In the genomic region with DNA sequence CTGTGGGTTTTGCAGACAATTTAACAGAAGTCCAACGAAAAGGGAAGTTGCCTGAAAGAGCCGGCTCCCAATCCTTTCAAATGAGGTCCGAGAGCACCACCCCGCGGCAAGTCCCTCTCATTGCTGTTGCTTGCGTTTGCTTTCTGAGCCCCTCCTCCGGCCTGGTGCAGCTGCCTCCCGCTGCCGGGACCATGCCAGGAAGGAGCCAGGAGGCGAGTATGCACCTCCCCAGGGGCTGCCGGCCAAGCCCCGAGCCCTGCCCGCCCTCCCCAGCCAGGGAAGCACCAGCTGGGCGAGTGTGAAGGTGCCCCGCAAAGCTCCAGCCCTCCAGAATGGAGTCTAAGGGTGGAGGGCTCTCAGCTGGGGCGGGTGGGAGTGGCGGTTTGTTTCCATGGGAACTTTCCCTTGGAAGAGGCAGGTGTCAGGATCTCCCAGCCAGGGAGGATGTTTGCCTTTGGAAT, we compare ENCODE assay signal across 8 cellular contexts. TPM values are rescaled to one million over a fixed set of nuclear protein-coding genes. Genes with fewer than 3 reads are reported as not detected.
DNase-seq lines count a peak whose midpoint lies in the region; ATAC-seq and TF ChIP-seq lines count a peak whose summit lies in the region.

No MANE protein-coding gene starts in this region.

- ATAC-seq in GM19043 (IDR thresholded peaks at IDR 0.05; ENCODE audit: low read depth, unreplicated experiment) (peak; percentile 80), thoracic aorta (ENCODE audit: insufficient number of reproducible peaks, low FRiP score, low read depth) (no peak)

- H3K79me2 ChIP-seq in fibroblast of lung (ENCODE audit: control insufficient read depth, insufficient read depth, low read length) (no peaks in the 10 kb centered on the region), neural cell (replicated peaks; ENCODE audit: insufficient read depth, low read length) (no peaks in the 10 kb centered on the region)

- TF ChIP-seq CTCF in fibroblast of lung (conservative IDR thresholded peaks at IDR 0.05 in 1 of 2, IDR thresholded peaks at IDR 0.05 in 1 of 2; ENCODE audit: low read depth in 1 of 2, low read length in 2 of 2), result peak; percentile 83 to 84
- peak; percentile 96 for TF ChIP-seq CTCF in neural cell (IDR thresholded peaks at IDR 0.05; ENCODE audit: poor library complexity, severe bottlenecking)
- TF ChIP-seq CTCF in thoracic aorta (IDR thresholded peaks at IDR 0.05), result peak; percentile 30

- 0 out of 22 replicates have a peak, but pooled peaks cover 0 to 4% (median 0%) of the 10 kb centered on the region in 11 experiments for H3K9me3 ChIP-seq in BLaER1 treated with 17β-estradiol and CSF1 and Interleukin-3, amounts not matched to agents 10 nM and 100 nM (replicated peaks in 1 of 11)
- H3K9me3 ChIP-seq in fibroblast of lung (ENCODE audit: control insufficient read depth, insufficient read depth, low read depth, low read length) (no peaks in the 10 kb centered on the region), neural cell (ENCODE audit: low read length) (no peaks in the 10 kb centered on the region), thoracic aorta (no peaks in the 10 kb centered on the region)

- no peak for TF ChIP-seq EP300 in neural cell (conservative IDR thresholded peaks at IDR 0.05; ENCODE audit: poor library complexity, severe bottlenecking)

- H3K4me1 ChIP-seq in BLaER1 treated with 17β-estradiol and CSF1 and Interleukin-3, amounts not matched to agents 10 nM and 100 nM, result peaks cover 3 to 26% (median 14%) of the 10 kb centered on the region in 10 experiments; a peak in 17 of 20 replicates
- H3K4me1 ChIP-seq in fibroblast of lung (ENCODE audit: control insufficient read depth, extremely low read depth, insufficient read depth, low read length) (no peaks in the 10 kb centered on the region), thoracic aorta (ENCODE audit: control insufficient read depth in 1 of 2, low read depth in 2 of 2) (no peaks in the 10 kb centered on the region)

- DNase-seq in HT1080 (ENCODE audit: low read depth) (peak; percentile 74), NCI-H82 (lab: John Stamatoyannopoulos, UW) (peak; percentile 76), fibroblast of lung (ENCODE audit: low read depth in 2 of 2) (peak; percentile 64 to 77), thoracic aorta (ENCODE audit: low spot score) (no peak)
- peak; percentile 15 to 35 (median 33) for DNase-seq in activated CD8-positive, alpha-beta memory T cell treated with anti-CD3 and anti-CD28 coated beads for 48 hours (ENCODE audit: low read depth in 2 of 3, low spot score in 2 of 3)

- peak; percentile 98 for TF ChIP-seq RAD21 in neural cell (conservative IDR thresholded peaks at IDR 0.05)

- no peak overlapping the region for H3K27ac ChIP-seq in BLaER1 treated with 17β-estradiol and CSF1 and Interleukin-3, amounts not matched to agents 10 nM and 100 nM
- H3K27ac ChIP-seq in fibroblast of lung (ENCODE audit: insufficient read depth, low read length) (no peak overlapping the region), neural cell (ENCODE audit: low read length) (no peak overlapping the region), thoracic aorta (no peak overlapping the region)

- H3F3A ChIP-seq in neural cell (ENCODE audit: insufficient read depth, low read length, poor library complexity, severe bottlenecking), result no peaks in the 10 kb centered on the region

- H4K20me1 ChIP-seq in BLaER1 treated with 17β-estradiol and CSF1 and Interleukin-3, amounts not matched to agents 10 nM and 100 nM, result no peaks in the 10 kb centered on the region
- H4K20me1 ChIP-seq in fibroblast of lung (ENCODE audit: control insufficient read depth, extremely low read depth, insufficient read depth, low read length) (no peaks in the 10 kb centered on the region), neural cell (ENCODE audit: insufficient read depth) (no peaks in the 10 kb centered on the region)

- H3K4me3 ChIP-seq in BLaER1 treated with 17β-estradiol and CSF1 and Interleukin-3, amounts not matched to agents 10 nM and 100 nM, result peak overlapping the region in 4 of 10 experiments; percentile 9 to 33 (median 20); a peak in 5 of 20 replicates
- H3K4me3 ChIP-seq in fibroblast of lung (replicated peaks in 1 of 4; ENCODE audit: control extremely low read depth in 1 of 4, insufficient read depth in 1 of 4, low read depth in 3 of 4, low read length in 4 of 4), result no peak overlapping the region
- H3K4me3 ChIP-seq in neural cell (ENCODE audit: low read length), result peak overlapping the region; percentile 58
- no peak overlapping the region for H3K4me3 ChIP-seq in thoracic aorta

- peak overlapping the region in 5 of 11 experiments; percentile 20 to 33 (median 28); a peak in 4 of 22 replicates for H3K9ac ChIP-seq in BLaER1 treated with 17β-estradiol and CSF1 and Interleukin-3, amounts not matched to agents 10 nM and 100 nM
- H3K9ac ChIP-seq in fibroblast of lung (ENCODE audit: insufficient read depth, low read length) (no peak overlapping the region), neural cell (ENCODE audit: low read length) (peak overlapping the region; percentile 48)

- H2AFZ ChIP-seq in fibroblast of lung (ENCODE audit: low read length) (no peak overlapping the region), neural cell (ENCODE audit: low read depth, low read length) (no peak overlapping the region)

- H3K36me3 ChIP-seq in BLaER1 treated with 17β-estradiol and CSF1 and Interleukin-3, amounts not matched to agents 10 nM and 100 nM, result no peaks in the 10 kb centered on the region
- H3K36me3 ChIP-seq in fibroblast of lung (ENCODE audit: control insufficient read depth, insufficient read depth, low read length) (no peaks in the 10 kb centered on the region), neural cell (ENCODE audit: insufficient read depth, low read length) (no peaks in the 10 kb centered on the region), thoracic aorta (no peaks in the 10 kb centered on the region)

- peak overlapping the region; percentile 65 to 79 (median 72) for H3K4me2 ChIP-seq in BLaER1 treated with 17β-estradiol and CSF1 and Interleukin-3, amounts not matched to agents 10 nM and 100 nM
- H3K4me2 ChIP-seq in fibroblast of lung (ENCODE audit: extremely low read depth, insufficient read depth, low read length), result no peak overlapping the region
- H3K4me2 ChIP-seq in neural cell (ENCODE audit: low read length), result no peak overlapping the region

- no peaks in the 10 kb centered on the region for H3K9me2 ChIP-seq in neural cell (ENCODE audit: insufficient read depth, low read length)

- H3K27me3 ChIP-seq in BLaER1 treated with 17β-estradiol and CSF1 and Interleukin-3, amounts not matched to agents 10 nM and 100 nM, result no peaks in the 10 kb centered on the region
- H3K27me3 ChIP-seq in fibroblast of lung (ENCODE audit: control insufficient read depth, insufficient read depth, low read length), result no peaks in the 10 kb centered on the region
- H3K27me3 ChIP-seq in neural cell (ENCODE audit: insufficient read depth, low read depth, low read length), result no peaks in the 10 kb centered on the region
- no peaks in the 10 kb centered on the region for H3K27me3 ChIP-seq in thoracic aorta (replicated peaks; ENCODE audit: insufficient read depth)

TF ChIP-seq in neural cell, 6 proteins besides CTCF, POLR2A, EP300 and RAD21:
- TF ChIP-seq, protein P1, sequence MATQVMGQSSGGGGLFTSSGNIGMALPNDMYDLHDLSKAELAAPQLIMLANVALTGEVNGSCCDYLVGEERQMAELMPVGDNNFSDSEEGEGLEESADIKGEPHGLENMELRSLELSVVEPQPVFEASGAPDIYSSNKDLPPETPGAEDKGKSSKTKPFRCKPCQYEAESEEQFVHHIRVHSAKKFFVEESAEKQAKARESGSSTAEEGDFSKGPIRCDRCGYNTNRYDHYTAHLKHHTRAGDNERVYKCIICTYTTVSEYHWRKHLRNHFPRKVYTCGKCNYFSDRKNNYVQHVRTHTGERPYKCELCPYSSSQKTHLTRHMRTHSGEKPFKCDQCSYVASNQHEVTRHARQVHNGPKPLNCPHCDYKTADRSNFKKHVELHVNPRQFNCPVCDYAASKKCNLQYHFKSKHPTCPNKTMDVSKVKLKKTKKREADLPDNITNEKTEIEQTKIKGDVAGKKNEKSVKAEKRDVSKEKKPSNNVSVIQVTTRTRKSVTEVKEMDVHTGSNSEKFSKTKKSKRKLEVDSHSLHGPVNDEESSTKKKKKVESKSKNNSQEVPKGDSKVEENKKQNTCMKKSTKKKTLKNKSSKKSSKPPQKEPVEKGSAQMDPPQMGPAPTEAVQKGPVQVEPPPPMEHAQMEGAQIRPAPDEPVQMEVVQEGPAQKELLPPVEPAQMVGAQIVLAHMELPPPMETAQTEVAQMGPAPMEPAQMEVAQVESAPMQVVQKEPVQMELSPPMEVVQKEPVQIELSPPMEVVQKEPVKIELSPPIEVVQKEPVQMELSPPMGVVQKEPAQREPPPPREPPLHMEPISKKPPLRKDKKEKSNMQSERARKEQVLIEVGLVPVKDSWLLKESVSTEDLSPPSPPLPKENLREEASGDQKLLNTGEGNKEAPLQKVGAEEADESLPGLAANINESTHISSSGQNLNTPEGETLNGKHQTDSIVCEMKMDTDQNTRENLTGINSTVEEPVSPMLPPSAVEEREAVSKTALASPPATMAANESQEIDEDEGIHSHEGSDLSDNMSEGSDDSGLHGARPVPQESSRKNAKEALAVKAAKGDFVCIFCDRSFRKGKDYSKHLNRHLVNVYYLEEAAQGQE (IDR thresholded peaks at IDR 0.05; ENCODE audit: borderline replicate concordance), result no peak
- no peak for TF ChIP-seq POLR2AphosphoS5 (IDR thresholded peaks at IDR 0.05)
- no peak for TF ChIP-seq MXI1 (conservative IDR thresholded peaks at IDR 0.05; ENCODE audit: poor library complexity, severe bottlenecking)
- peak; percentile 97 for TF ChIP-seq SMC3 (conservative IDR thresholded peaks at IDR 0.05; ENCODE audit: poor library complexity)
- no peak for TF ChIP-seq EZH2 (IDR thresholded peaks at IDR 0.05; ENCODE audit: borderline replicate concordance, insufficient read depth, low read length, poor library complexity, severe bottlenecking)

RNA-seq across cellular contexts. Expression of a gene that starts 25.8 kb away (rescaled TPM):
- total RNA-seq in HT1080 (2014; rRNA removed; shearing (Covaris generic)), result 30.1 and 31.5 TPM in 2 replicates
- polyA plus RNA-seq in HT1080 (2015; cell fraction: cytosol; rRNA removed), result 19.3 and 20.9 TPM in 2 replicates
- 18.8 and 23.8 TPM in 2 replicates for polyA plus RNA-seq in HT1080 (2015; cell fraction: nucleus; rRNA removed)
- total RNA-seq in fibroblast of lung, result 22.1 and 23.3 TPM in 2 replicates
- 25.4 and 31.6 TPM in 2 replicates for polyA plus RNA-seq in fibroblast of lung
- 20.7 and 26.5 TPM in 2 replicates for polyA plus RNA-seq in fibroblast of lung (2012)
- 16.7 and 35.2 TPM in 2 replicates for polyA minus RNA-seq in fibroblast of lung (ENCODE audit: low replicate concordance)
- 64.5 and 71.7 TPM in 2 replicates for polyA plus RNA-seq in neural cell
- 80.8 and 86.6 TPM in 2 replicates for polyA minus RNA-seq in neural cell
- total RNA-seq in thoracic aorta, result 10 to 100 TPM; 23.0 to 34.1 TPM

Comparison
In these comparisons a context has a peak if more than half of its experiments do, and no peak if none do; other contexts are left out.
1. H3K4me2 ChIP-seq: peak in BLaER1 treated with 17β-estradiol and CSF1 and Interleukin-3, amounts not matched to agents 10 nM and 100 nM (11 of 11); none in fibroblast of lung (single experiment) and neural cell (single experiment).
2. CTCF ChIP-seq: peak in every context shown above with its lines; median percentile 96 in neural cell; 84 in fibroblast of lung; 30 in thoracic aorta.